ENCODE assay signal across 1 cellular context in the genomic region with DNA sequence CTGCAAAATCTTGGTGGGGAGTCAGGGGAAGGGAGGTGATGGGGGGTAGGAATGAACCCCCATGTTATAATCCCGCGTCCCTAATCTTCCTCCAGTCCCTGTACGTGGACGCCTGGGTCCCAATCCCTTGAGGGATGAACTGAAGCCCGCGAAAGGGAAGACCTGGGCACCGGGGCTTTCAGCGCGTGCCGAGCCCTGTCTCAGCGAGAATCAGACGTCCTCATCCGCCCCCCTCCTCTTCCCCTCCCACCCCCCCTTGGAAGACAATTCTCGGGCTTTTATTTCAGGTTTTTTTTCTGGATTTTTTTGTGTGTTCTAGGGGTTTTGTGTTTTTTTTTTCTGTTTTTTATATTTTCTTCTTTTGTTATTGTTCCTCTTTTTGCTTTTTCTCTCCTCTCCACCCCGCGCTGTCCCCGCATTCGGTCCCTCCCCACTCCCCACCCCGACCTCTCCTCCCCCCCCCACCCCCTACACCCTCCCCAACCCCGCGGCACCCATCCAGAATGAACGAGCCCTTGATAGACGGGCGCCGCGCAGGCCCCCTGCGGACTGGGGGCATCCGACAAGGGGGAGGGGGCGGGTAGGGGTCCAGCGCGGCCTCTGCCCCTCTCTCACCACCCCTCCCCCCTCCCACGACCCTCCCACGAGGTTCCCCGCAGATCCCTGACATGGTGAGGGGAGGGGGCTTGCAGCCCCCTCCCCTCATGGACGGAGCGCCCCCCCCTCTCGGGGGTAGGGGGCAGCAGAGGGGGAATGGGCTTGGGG.
TF ChIP-seq lines count a peak whose summit lies in the region.

No MANE protein-coding gene starts in this region.

TF ChIP-seq in GM12891, 5 proteins besides CTCF, POLR2A, EP300 and RAD21 (continued from another document):
- TF ChIP-seq PAX5 (IDR thresholded peaks at IDR 0.05; ENCODE audit: insufficient read depth, low read length, severe bottlenecking) (no peak), SPI1 (IDR thresholded peaks at IDR 0.05; ENCODE audit: low read depth, low read length) (no peak)
TF ChIP-seq in GM12891: peak in this region for 0.
